In genomic region chr13:29524641-29525040, GRCh38 we compare ENCODE assay signal across 1 cellular context.
TF ChIP-seq lines count a peak whose summit lies in the region.

No MANE protein-coding gene starts in this region.

TF ChIP-seq in GM23338, 12 proteins besides CTCF, POLR2A, EP300 and RAD21 (continued from another document):
- TF ChIP-seq EZH2 (IDR thresholded peaks at IDR 0.05; ENCODE audit: low read depth, unreplicated experiment), result no peak
- TF ChIP-seq, protein P1, sequence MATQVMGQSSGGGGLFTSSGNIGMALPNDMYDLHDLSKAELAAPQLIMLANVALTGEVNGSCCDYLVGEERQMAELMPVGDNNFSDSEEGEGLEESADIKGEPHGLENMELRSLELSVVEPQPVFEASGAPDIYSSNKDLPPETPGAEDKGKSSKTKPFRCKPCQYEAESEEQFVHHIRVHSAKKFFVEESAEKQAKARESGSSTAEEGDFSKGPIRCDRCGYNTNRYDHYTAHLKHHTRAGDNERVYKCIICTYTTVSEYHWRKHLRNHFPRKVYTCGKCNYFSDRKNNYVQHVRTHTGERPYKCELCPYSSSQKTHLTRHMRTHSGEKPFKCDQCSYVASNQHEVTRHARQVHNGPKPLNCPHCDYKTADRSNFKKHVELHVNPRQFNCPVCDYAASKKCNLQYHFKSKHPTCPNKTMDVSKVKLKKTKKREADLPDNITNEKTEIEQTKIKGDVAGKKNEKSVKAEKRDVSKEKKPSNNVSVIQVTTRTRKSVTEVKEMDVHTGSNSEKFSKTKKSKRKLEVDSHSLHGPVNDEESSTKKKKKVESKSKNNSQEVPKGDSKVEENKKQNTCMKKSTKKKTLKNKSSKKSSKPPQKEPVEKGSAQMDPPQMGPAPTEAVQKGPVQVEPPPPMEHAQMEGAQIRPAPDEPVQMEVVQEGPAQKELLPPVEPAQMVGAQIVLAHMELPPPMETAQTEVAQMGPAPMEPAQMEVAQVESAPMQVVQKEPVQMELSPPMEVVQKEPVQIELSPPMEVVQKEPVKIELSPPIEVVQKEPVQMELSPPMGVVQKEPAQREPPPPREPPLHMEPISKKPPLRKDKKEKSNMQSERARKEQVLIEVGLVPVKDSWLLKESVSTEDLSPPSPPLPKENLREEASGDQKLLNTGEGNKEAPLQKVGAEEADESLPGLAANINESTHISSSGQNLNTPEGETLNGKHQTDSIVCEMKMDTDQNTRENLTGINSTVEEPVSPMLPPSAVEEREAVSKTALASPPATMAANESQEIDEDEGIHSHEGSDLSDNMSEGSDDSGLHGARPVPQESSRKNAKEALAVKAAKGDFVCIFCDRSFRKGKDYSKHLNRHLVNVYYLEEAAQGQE (IDR thresholded peaks at IDR 0.05; ENCODE audit: unreplicated experiment), result no peak
- TF ChIP-seq ZNF114 (CRISPR knock-in tag; IDR thresholded peaks at IDR 0.05), result no peak
- no peak for TF ChIP-seq ZNF331 (CRISPR knock-in tag; IDR thresholded peaks at IDR 0.05; ENCODE audit: low read depth)
- no peak for TF ChIP-seq NANOG (IDR thresholded peaks at IDR 0.05; ENCODE audit: borderline replicate concordance)
- TF ChIP-seq EZH2phosphoT487 (IDR thresholded peaks at IDR 0.05; ENCODE audit: unreplicated experiment), result no peak
- TF ChIP-seq, protein P2, sequence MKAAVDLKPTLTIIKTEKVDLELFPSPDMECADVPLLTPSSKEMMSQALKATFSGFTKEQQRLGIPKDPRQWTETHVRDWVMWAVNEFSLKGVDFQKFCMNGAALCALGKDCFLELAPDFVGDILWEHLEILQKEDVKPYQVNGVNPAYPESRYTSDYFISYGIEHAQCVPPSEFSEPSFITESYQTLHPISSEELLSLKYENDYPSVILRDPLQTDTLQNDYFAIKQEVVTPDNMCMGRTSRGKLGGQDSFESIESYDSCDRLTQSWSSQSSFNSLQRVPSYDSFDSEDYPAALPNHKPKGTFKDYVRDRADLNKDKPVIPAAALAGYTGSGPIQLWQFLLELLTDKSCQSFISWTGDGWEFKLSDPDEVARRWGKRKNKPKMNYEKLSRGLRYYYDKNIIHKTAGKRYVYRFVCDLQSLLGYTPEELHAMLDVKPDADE (IDR thresholded peaks at IDR 0.05), result no peak
